19 cellular contexts compared by ENCODE assay signal in genomic region chr20:1338801-1339200, GRCh38.
"Had no signal": no experiment of that assay in that cellular context is flagged by ENCODE, and none has a peak within 500 bp of the region (broad histone marks: within the 10 kb centered on the region; RNA-seq: fewer than 3 reads in every experiment).

No MANE protein-coding gene starts in this region.

- H3K27me3 Mint-ChIP-seq: activated CD4-positive, alpha-beta T cell treated with anti-CD3 and anti-CD28 coated beads, Interleukin-2, amount 10 ng/mL, durations not matched to agents 24 days and 14 days; brain had no signal

- H3K9me3 Mint-ChIP-seq: activated CD4-positive, alpha-beta T cell treated with anti-CD3 and anti-CD28 coated beads, Interleukin-2, amount 10 ng/mL, durations not matched to agents 24 days and 14 days; activated naive CD4-positive, alpha-beta T cell treated with anti-CD3 and anti-CD28 coated beads for 36 hours; activated T-cell treated with anti-CD3 and anti-CD28 coated beads, Interleukin-2, amount 50 U/mL, for 4 hours; brain; mesothelial cell of epicardium; nephron; stimulated activated effector memory CD8-positive, alpha-beta T cell treated with anti-CD3 and anti-CD28 coated beads, Interleukin-12 subunit alpha, Interleukin-12 subunit beta, amount 100 ng/mL, for 72 hours had no signal

- H3K4me3 Mint-ChIP-seq: activated CD4-positive, alpha-beta T cell treated with anti-CD3 and anti-CD28 coated beads, Interleukin-2, amount 10 ng/mL, durations not matched to agents 24 days and 14 days; activated naive CD4-positive, alpha-beta T cell treated with anti-CD3 and anti-CD28 coated beads for 36 hours; activated T-cell treated with anti-CD3 and anti-CD28 coated beads, Interleukin-2, amount 50 U/mL, for 4 hours; brain; mesothelial cell of epicardium; nephron; stimulated activated effector memory CD8-positive, alpha-beta T cell treated with anti-CD3 and anti-CD28 coated beads, Interleukin-12 subunit alpha, Interleukin-12 subunit beta, amount 100 ng/mL, for 72 hours had no signal

- H3K4me3 ChIP-seq: coronary artery, stomach, uterus had no signal

- H3K27ac Mint-ChIP-seq: activated CD4-positive, alpha-beta T cell treated with anti-CD3 and anti-CD28 coated beads, Interleukin-2, amount 10 ng/mL, durations not matched to agents 24 days and 14 days; activated naive CD4-positive, alpha-beta T cell treated with anti-CD3 and anti-CD28 coated beads for 36 hours; brain; mesothelial cell of epicardium; nephron; stimulated activated effector memory CD8-positive, alpha-beta T cell treated with anti-CD3 and anti-CD28 coated beads, Interleukin-12 subunit alpha, Interleukin-12 subunit beta, amount 100 ng/mL, for 72 hours had no signal

- H3K4me1 Mint-ChIP-seq: mesothelial cell of epicardium, nephron had no signal

- H3K36me3 Mint-ChIP-seq: stimulated activated effector memory CD8-positive, alpha-beta T cell treated with anti-CD3 and anti-CD28 coated beads, Interleukin-12 subunit alpha, Interleukin-12 subunit beta, amount 100 ng/mL, for 72 hours had no signal

- ATAC-seq: activated T-cell treated with anti-CD3 and anti-CD28 coated beads, Interleukin-2, amount 50 U/mL, for 4 hours; esophagus mucosa; stimulated activated effector memory CD8-positive, alpha-beta T cell treated with anti-CD3 and anti-CD28 coated beads, Interleukin-12 subunit alpha, Interleukin-12 subunit beta, amount 100 ng/mL, for 72 hours had no signal

- DNase-seq: activated CD4-positive, CD25-positive, alpha-beta regulatory T cell; activated CD8-positive, alpha-beta memory T cell treated with anti-CD3 and anti-CD28 coated beads, Interleukin-2, amount 50 U/mL, for 4 hours; activated naive CD4-positive, alpha-beta T cell treated with anti-CD3 and anti-CD28 coated beads for 36 hours; activated T-cell treated with anti-CD3 and anti-CD28 coated beads, Interleukin-2, amount 50 U/mL, for 4 hours; anterior cingulate cortex; nucleus accumbens; retina; SK-N-SH; stimulated activated CD4-positive, alpha-beta T cell treated with anti-CD3 and anti-CD28 coated beads, Interleukin-4, amount 100 ng/mL, for 1 hour; stomach; T-helper 9 cell; uterus had no signal

- H3K36me3 ChIP-seq: stomach, uterus had no signal

- H3K4me1 ChIP-seq: uterus had no signal

- H3K9me3 ChIP-seq: SK-N-SH, stomach, uterus had no signal

- H3K27me3 ChIP-seq: stomach, uterus had no signal
